8 cellular contexts compared by ENCODE assay signal in genomic region chr17:7281074-7281952, GRCh38. TPM values are rescaled to one million over a fixed set of nuclear protein-coding genes. Genes with fewer than 3 reads are reported as not detected.
DNase-seq lines count a peak whose midpoint lies in the region; ATAC-seq and TF ChIP-seq lines count a peak whose summit lies in the region.

Gene SLC2A4, plus strand, starts transcription at chr17:7281718. Its CDS starts 217 bp downstream, at chr17:7281935.

- peak; percentile 88 for DNase-seq in A172 (ENCODE audit: low spot score)
- peak; percentile 92 for DNase-seq in HT1080 (ENCODE audit: low read depth)
- peak; percentile 89 to 98 for DNase-seq in PC-9
- peak; percentile 89 to 91 for DNase-seq in activated T-cell treated with anti-CD3 and anti-CD28 coated beads, Interleukin-2, amount 50 U/mL, for 72 hours
- peak; percentile 82 for DNase-seq in stimulated activated CD8-positive, alpha-beta memory T cell treated with anti-CD3 and anti-CD28 coated beads, Interleukin-4, amount 100 ng/mL, for 24 hours (ENCODE audit: low read depth)

- no peaks in the 10 kb centered on the region for H3K79me2 ChIP-seq in PC-9 (ENCODE audit: low read depth)

- H4K20me1 ChIP-seq in PC-9 (ENCODE audit: insufficient read depth) = no peaks in the 10 kb centered on the region

- intact Hi-C loops in PC-9 (cut with micrococcal nuclease; ENCODE audit: unreplicated experiment) = loop anchor here (1.0 to 2.0 kb wide), 3 partner anchors 65 to 407 kb away; partner anchors contain the start of genes SOX15 and WRAP53

- TF ChIP-seq CTCF in PC-9 (conservative IDR thresholded peaks at IDR 0.05) = no peak

- H3K27me3 Mint-ChIP-seq in activated T-cell treated with anti-CD3 and anti-CD28 coated beads, Interleukin-2, amount 50 U/mL, for 72 hours (ENCODE audit: low read depth) = peaks cover 32% of the 10 kb centered on the region

- H3K27me3 ChIP-seq in PC-9 (ENCODE audit: insufficient read depth, low read depth) (no peaks in the 10 kb centered on the region), esophagus (ENCODE audit: control insufficient read depth in 1 of 2, insufficient read depth in 2 of 2, low read length in 2 of 2) (no peaks in the 10 kb centered on the region), mucosa of stomach (ENCODE audit: control insufficient read depth, insufficient read depth, low read length) (peaks cover 43% of the 10 kb centered on the region)

- H2AFZ ChIP-seq in PC-9 = peak within 1 kb of the TSS; percentile 78

- H3K4me2 ChIP-seq in PC-9 = peak within 1 kb of the TSS; percentile 93

- ATAC-seq in GM18502 (IDR thresholded peaks at IDR 0.05; ENCODE audit: poor library complexity, unreplicated experiment) = peak; percentile 58
- ATAC-seq in activated T-cell treated with anti-CD3 and anti-CD28 coated beads, Interleukin-2, amount 50 U/mL, for 72 hours (replicated peaks in 1 of 2) = peak; percentile 82

- H3K9me2 ChIP-seq in PC-9 (ENCODE audit: insufficient read depth) = no peaks in the 10 kb centered on the region

- BruUV-seq in PC-9 (replicated peaks; lab: Mats Ljungman, UMichigan) = no TSS peak

- peaks cover 12% of the 10 kb centered on the region; the same call in 1 of the 2 replicates for H3F3A ChIP-seq in PC-9 (ENCODE audit: insufficient read depth, low read depth)

- no peaks in the 10 kb centered on the region for H3K36me3 Mint-ChIP-seq in activated T-cell treated with anti-CD3 and anti-CD28 coated beads, Interleukin-2, amount 50 U/mL, for 72 hours (ENCODE audit: insufficient read depth in 2 of 2)

- peak within 1 kb of the TSS; percentile 55 for H3K4me3 ChIP-seq in PC-9
- H3K4me3 ChIP-seq in esophagus (ENCODE audit: low read depth in 1 of 2, low read length in 2 of 2) = peak within 1 kb of the TSS; percentile 35 to 53
- H3K4me3 ChIP-seq in mucosa of stomach (ENCODE audit: low read length) = peak within 1 kb of the TSS; percentile 41

- 0 to 1% methylated on average over 67 to 71 of the region's 71 CpGs for WGBS in esophagus, 2 donors

- H3K27ac ChIP-seq in PC-9 = peak within 1 kb of the TSS; percentile 62
- peak within 1 kb of the TSS; percentile 82 to 95 for H3K27ac ChIP-seq in esophagus (ENCODE audit: low read depth in 2 of 2, low read length in 1 of 2)

- H3K9ac ChIP-seq in mucosa of stomach (ENCODE audit: low read length) = peak within 1 kb of the TSS; percentile 40

- no peaks in the 10 kb centered on the region for H3K9me3 Mint-ChIP-seq in activated T-cell treated with anti-CD3 and anti-CD28 coated beads, Interleukin-2, amount 50 U/mL, for 72 hours

- H3K27ac Mint-ChIP-seq in activated T-cell treated with anti-CD3 and anti-CD28 coated beads, Interleukin-2, amount 50 U/mL, for 72 hours = no peak within 1 kb of the TSS

- H3K4me1 Mint-ChIP-seq in activated T-cell treated with anti-CD3 and anti-CD28 coated beads, Interleukin-2, amount 50 U/mL, for 72 hours (ENCODE audit: low read depth) = peaks cover 26% of the 10 kb centered on the region

- H3K36me3 ChIP-seq in PC-9 (ENCODE audit: low read depth) (no peaks in the 10 kb centered on the region), esophagus (ENCODE audit: control insufficient read depth in 2 of 2, insufficient read depth in 2 of 2, low read length in 1 of 2) (peaks cover 0 to 3% of the 10 kb centered on the region in 2 donors), mucosa of stomach (ENCODE audit: control insufficient read depth, insufficient read depth, low read length) (no peaks in the 10 kb centered on the region)

- H3K9me3 ChIP-seq in PC-9 (ENCODE audit: insufficient read depth, low read depth) = no peaks in the 10 kb centered on the region
- no peaks in the 10 kb centered on the region for H3K9me3 ChIP-seq in esophagus (ENCODE audit: control insufficient read depth in 2 of 2, insufficient read depth in 1 of 2, low read depth in 1 of 2, low read length in 1 of 2)
- H3K9me3 ChIP-seq in mucosa of stomach (ENCODE audit: control insufficient read depth, low read length) = no peaks in the 10 kb centered on the region

- H3K4me3 Mint-ChIP-seq in activated T-cell treated with anti-CD3 and anti-CD28 coated beads, Interleukin-2, amount 50 U/mL, for 72 hours = peak within 1 kb of the TSS; percentile 86 to 91

- CTCF ChIA-PET in PC-9 (lab: Charles Lee) = interaction anchor here (0.6 to 0.7 kb wide), 3 partner anchors 117 to 298 kb away, joined by 3 to 7 read pairs (median 4); partner anchors contain the start of gene CD68

- POLR2A ChIA-PET in PC-9 (lab: Charles Lee; ENCODE audit: unreplicated experiment) = interaction anchor here (0.6 to 1.0 kb wide), 4 partner anchors 23 to 221 kb away, joined by 4 to 18 read pairs (median 6); partner anchors contain the start of genes ACADVL and DLG4

- H3K4me1 ChIP-seq in PC-9 (replicated peaks; ENCODE audit: insufficient read depth) (0 out of 2 replicates have a peak, but pooled peaks cover 4% of the 10 kb centered on the region), esophagus (ENCODE audit: control insufficient read depth in 2 of 2, insufficient read depth in 2 of 2, low read length in 1 of 2) (peaks cover 6 to 24% of the 10 kb centered on the region in 2 donors), mucosa of stomach (ENCODE audit: control insufficient read depth, insufficient read depth, low read length) (peaks cover 21% of the 10 kb centered on the region)

RNA-seq across cellular contexts. Expression of gene SLC2A4, which starts in this region (rescaled TPM):
- not detected in 2 replicates for total RNA-seq in A172 (2014; rRNA removed; shearing (Covaris generic))
- 0.03 TPM in 1 of 2 replicates, not detected in the other for total RNA-seq in HT1080 (2014; rRNA removed; shearing (Covaris generic))
- not detected in 2 replicates for polyA plus RNA-seq in HT1080 (2015; cell fraction: cytosol; rRNA removed)
- 0.07 TPM in 1 of 2 replicates, not detected in the other for polyA plus RNA-seq in HT1080 (2015; cell fraction: nucleus; rRNA removed)
- 1.5 and 1.6 TPM in 2 replicates for total RNA-seq in PC-9 (2021)
- total RNA-seq in activated T-cell treated with anti-CD3 and anti-CD28 coated beads, Interleukin-2, amount 50 U/mL, for 72 hours = under 1 TPM; 0.07 to 0.17 TPM
- polyA plus RNA-seq in esophagus = 1 to 10 TPM; 5.4 to 7.6 TPM

Comparison
In these comparisons a context has a peak if more than half of its experiments do, and no peak if none do; other contexts are left out.
1. Peak in every context shown above with its lines: DNase-seq, ATAC-seq, H3K4me3 ChIP-seq and H3K27ac ChIP-seq.
2. Peak in DNase-seq in A172; RNA of the gene not detected or under 1 TPM.
3. Peak in DNase-seq in HT1080; RNA of the gene not detected or under 1 TPM.
4. Peak in DNase-seq and ATAC-seq in activated T-cell treated with anti-CD3 and anti-CD28 coated beads, Interleukin-2, amount 50 U/mL, for 72 hours; RNA of the gene not detected or under 1 TPM.